11 cellular contexts compared by ENCODE assay signal in genomic region chr19:7391218-7391670, GRCh38. TPM values are rescaled to one million over a fixed set of nuclear protein-coding genes. Genes with fewer than 3 reads are reported as not detected.
A peak's percentile ranks its signal among the peaks of the same experiment; 100 is the strongest.
DNase-seq lines count a peak whose midpoint lies in the region; ATAC-seq, FAIRE-seq and TF ChIP-seq lines count a peak whose summit lies in the region.
"Had no signal": no experiment of that assay in that cellular context is flagged by ENCODE, and none has a peak within 500 bp of the region (broad histone marks: within the 10 kb centered on the region; RNA-seq: fewer than 3 reads in every experiment).

No MANE protein-coding gene starts in this region.

- H2AFZ ChIP-seq in HepG2 (ENCODE audit: low read length): no peak overlapping the region

- no peaks in the 10 kb centered on the region for H3K9me3 Mint-ChIP-seq in WTC11

- peak; percentile 77 for DNase-seq in HepG2 (ENCODE audit: low spot score)
- no peak for DNase-seq in right lobe of liver
- DNase-seq in WTC11 (ENCODE audit: low spot score): no peak
- peak; percentile 94 for DNase-seq in islet precursor cell
- peak; percentile 55 for DNase-seq in urothelium cell line (ENCODE audit: low spot score)
- DNase-seq in COLO829 (ENCODE audit: low spot score): no peak
- DNase-seq in ecto neural progenitor cell (ENCODE audit: low spot score): no peak
- DNase-seq: activated CD4-positive, alpha-beta T cell treated with anti-CD3 and anti-CD28 coated beads for 1 hour; heart right ventricle; NCI-H1105 treated with DMSO at 0.1 percent for 48 hours had no signal

- no peak overlapping the region for H3K9ac ChIP-seq in HepG2 (ENCODE audit: insufficient read depth, low read depth, low read length)

- H3K79me2 ChIP-seq in HepG2 (ENCODE audit: insufficient read depth, low read length): peaks cover 10% of the 10 kb centered on the region

- H4K20me1 ChIP-seq in HepG2 (ENCODE audit: insufficient read depth, low read length): no peaks in the 10 kb centered on the region

- peak overlapping the region; percentile 44; the same call in 1 of the 2 replicates for H3K27ac Mint-ChIP-seq in WTC11

- CTCF ChIA-PET in HepG2 (lab: Yijun Ruan, JAX; ENCODE audit: low intra/inter-chr PET ratio, low total read pairs): no interaction called here
- CTCF ChIA-PET in WTC11 (lab: Charles Lee): no interaction called here

- TF ChIP-seq EP300 in HepG2 (IDR thresholded peaks at IDR 0.05; ENCODE audit: low read depth in 2 of 2, low read length in 2 of 2) (peak in 1 of 2 experiments; percentile 33; a peak in 2 of 4 replicates), HepG2 (CRISPR knock-in tag; IDR thresholded peaks at IDR 0.05; ENCODE audit: borderline replicate concordance) (no peak)

- no TSS peak for BruUV-seq in HepG2 (replicated peaks; lab: Mats Ljungman, UMichigan)

- H3K4me3 Mint-ChIP-seq in WTC11: no peak overlapping the region

- FAIRE-seq in HepG2 (lab: Jason Lieb, UNC): peak; percentile 80
- no peak for FAIRE-seq in urothelium cell line (lab: Jason Lieb, UNC)

- no peak for TF ChIP-seq RAD21 in HepG2 (CRISPR knock-in tag; IDR thresholded peaks at IDR 0.05)

- H3K4me3 ChIP-seq in HepG2 (replicated peaks in 1 of 3; ENCODE audit: insufficient read depth in 1 of 3, low read depth in 2 of 3, low read length in 3 of 3) (no peak overlapping the region; a peak in 1 of 6 replicates), right lobe of liver (no peak overlapping the region)
- H3K4me3 ChIP-seq: heart right ventricle had no signal

- H3K4me1 Mint-ChIP-seq in WTC11: peaks cover 15% of the 10 kb centered on the region

- in situ Hi-C loops in HepG2 (cut with HindIII; ENCODE audit: extremely low pct_ligation_motif_present, low pct_unique_long_range_greater_than_20kb): no loop called here

- H3K27me3 ChIP-seq in HepG2 (ENCODE audit: control insufficient read depth in 1 of 2, insufficient read depth in 2 of 2, low read length in 2 of 2) (no peaks in the 10 kb centered on the region; a peak in 2 of 5 replicates), right lobe of liver (no peaks in the 10 kb centered on the region)
- H3K27me3 ChIP-seq: heart right ventricle had no signal

- H3K27me3 Mint-ChIP-seq in WTC11 (ENCODE audit: low read depth): peaks cover 2% of the 10 kb centered on the region; the same call in 1 of the 2 replicates

- H3K36me3 ChIP-seq in HepG2 (replicated peaks in 1 of 2; ENCODE audit: control insufficient read depth in 1 of 2, insufficient read depth in 2 of 2, low read length in 2 of 2): no peaks in the 10 kb centered on the region
- H3K36me3 ChIP-seq in right lobe of liver: no peaks in the 10 kb centered on the region

- TF ChIP-seq CTCF in HepG2 (CRISPR knock-in tag; IDR thresholded peaks at IDR 0.05) (no peak), right lobe of liver (IDR thresholded peaks at IDR 0.05) (no peak), WTC11 (IDR thresholded peaks at IDR 0.05) (no peak)

- H3K27ac ChIP-seq in HepG2 (ENCODE audit: extremely low read length, insufficient read depth, low read length) (no peak overlapping the region), right lobe of liver (no peak overlapping the region)

- peak overlapping the region; percentile 69 for H3K4me2 ChIP-seq in HepG2 (ENCODE audit: low read depth, low read length)

- H3K36me3 Mint-ChIP-seq in WTC11: no peaks in the 10 kb centered on the region

- ATAC-seq in HepG2: no peak; the same call in 1 of the 3 replicates
- ATAC-seq in right lobe of liver: no peak
- ATAC-seq in WTC11: no peak
- ATAC-seq in GM21360 (IDR thresholded peaks at IDR 0.05; ENCODE audit: unreplicated experiment): no peak
- ATAC-seq: heart right ventricle had no signal

- intact Hi-C loops in HepG2 (cut with micrococcal nuclease; ENCODE audit: unreplicated experiment) (loop anchor here (10.0 kb wide), 1 partner anchor 104 kb away; a partner anchor contains a TSS), right lobe of liver (cut with DNase I) (no loop called here)

- POLR2A ChIA-PET in HepG2 (lab: Yijun Ruan, JAX) (no interaction called here), WTC11 (lab: Charles Lee) (no interaction called here)

- TF ChIP-seq POLR2A in HepG2 (IDR thresholded peaks at IDR 0.05; ENCODE audit: insufficient read depth in 1 of 2, low read depth in 2 of 2, low read length in 2 of 2) (no peak), right lobe of liver (IDR thresholded peaks at IDR 0.05) (no peak)

- H3K4me1 ChIP-seq in HepG2 (ENCODE audit: insufficient read depth, low read length): peaks cover 34% of the 10 kb centered on the region
- H3K4me1 ChIP-seq in right lobe of liver: peaks cover 0 to 21% (median 3%) of the 10 kb centered on the region in 4 donors

- H3K9me3 ChIP-seq in HepG2 (ENCODE audit: low read length): no peaks in the 10 kb centered on the region
- no peaks in the 10 kb centered on the region for H3K9me3 ChIP-seq in right lobe of liver
- H3K9me3 ChIP-seq: heart right ventricle had no signal

- 3% methylated on average over 14 of the region's 14 CpGs for WGBS in HepG2 (ENCODE audit: low lambda C conversion rate)
- 79% methylated on average over 9 of the region's 14 CpGs for WGBS in right lobe of liver (ENCODE audit: insufficient coverage, low coverage, low lambda C conversion rate, missing lambda C conversion rate)

TF ChIP-seq in HepG2, 621 proteins besides CTCF, POLR2A, EP300 and RAD21 (continues in another document):
- TF ChIP-seq SAFB2 (CRISPR knock-in tag; IDR thresholded peaks at IDR 0.05; ENCODE audit: borderline replicate concordance, low read depth) (no peak), HMGA1 (CRISPR knock-in tag; conservative IDR thresholded peaks at IDR 0.05) (no peak), MATR3 (CRISPR knock-in tag; IDR thresholded peaks at IDR 0.05) (no peak), HDAC6 (IDR thresholded peaks at IDR 0.05; ENCODE audit: low read depth, low read length) (no peak), EED (CRISPR knock-in tag; IDR thresholded peaks at IDR 0.05) (no peak), ZBTB7A (CRISPR knock-in tag; IDR thresholded peaks at IDR 0.05) (peak; percentile 31; the same call in 1 of the 2 replicates), REL (CRISPR knock-in tag; conservative IDR thresholded peaks at IDR 0.05) (no peak), THRA (CRISPR knock-in tag; IDR thresholded peaks at IDR 0.05; ENCODE audit: borderline replicate concordance) (no peak)

TF ChIP-seq in WTC11, 78 proteins besides CTCF, POLR2A, EP300 and RAD21 (continues in another document):
- TF ChIP-seq ZNF532 (CRISPR knock-in tag; IDR thresholded peaks at IDR 0.05; ENCODE audit: borderline replicate concordance): no peak
- no peak for TF ChIP-seq NFE2L1 (CRISPR knock-in tag; IDR thresholded peaks at IDR 0.05)
- no peak for TF ChIP-seq FOXP1 (CRISPR knock-in tag; IDR thresholded peaks at IDR 0.05; ENCODE audit: borderline replicate concordance)

RNA-seq across cellular contexts. Expression of gene ARHGEF18, which starts 42.5 kb away (rescaled TPM):
- 14.5 and 17.5 TPM in 2 replicates for total RNA-seq in HepG2 (2016; rRNA removed; fragmentation: Illumina TruSeq; extraction: Trizol)
- 1.7 and 1.8 TPM in 2 replicates for total RNA-seq in HepG2 (2016; cell fraction: cytosol; rRNA removed; fragmentation: Illumina TruSeq; extraction: Trizol; ENCODE audit: low read depth)
- 13.1 and 19.3 TPM in 2 replicates for total RNA-seq in HepG2 (2016; cell fraction: insoluble cytoplasmic fraction; rRNA removed; fragmentation: Illumina TruSeq; extraction: Trizol)
- 4.9 and 5.2 TPM in 2 replicates for total RNA-seq in HepG2 (2016; cell fraction: membrane; rRNA removed; fragmentation: Illumina TruSeq; extraction: Trizol)
- total RNA-seq in HepG2 (2016; cell fraction: nucleus; rRNA removed; fragmentation: Illumina TruSeq; extraction: Trizol): 11.5 and 13.9 TPM in 2 replicates
- polyA plus RNA-seq in HepG2 (2011; rRNA removed): 4.2 and 7.2 TPM in 2 replicates
- polyA plus RNA-seq in HepG2 (2011; cell fraction: cytosol; rRNA removed): 5.5 and 6.5 TPM in 2 replicates
- polyA plus RNA-seq in HepG2 (2011; cell fraction: nucleus; rRNA removed): 13.2 and 16.3 TPM in 2 replicates
- 10.7 and 11.4 TPM in 2 replicates for polyA plus RNA-seq in HepG2 (2012)
- 0.86 and 0.89 TPM in 2 replicates for polyA plus RNA-seq in HepG2 (2016; cell fraction: cytosol; fragmentation: Illumina TruSeq; extraction: Trizol; ENCODE audit: low read depth)
- 8.2 and 11.6 TPM in 2 replicates for polyA plus RNA-seq in HepG2 (2016; cell fraction: insoluble cytoplasmic fraction; fragmentation: Illumina TruSeq; extraction: Trizol; ENCODE audit: low read depth)
- polyA plus RNA-seq in HepG2 (2016; cell fraction: membrane; fragmentation: Illumina TruSeq; extraction: Trizol; ENCODE audit: low read depth): 2.0 and 2.3 TPM in 2 replicates
- polyA plus RNA-seq in HepG2 (2016; cell fraction: nucleus; fragmentation: Illumina TruSeq; extraction: Trizol; ENCODE audit: insufficient read depth, low read depth): 13.8 and 16.4 TPM in 2 replicates
- 7.5 and 13.6 TPM in 2 replicates for polyA minus RNA-seq in HepG2 (2011; rRNA and poly(A)+ RNA removed; ENCODE audit: low replicate concordance)
- polyA minus RNA-seq in HepG2 (2011; cell fraction: cytosol; rRNA and poly(A)+ RNA removed): 6.7 and 11.8 TPM in 2 replicates
- polyA minus RNA-seq in HepG2 (2011; cell fraction: nucleus; rRNA and poly(A)+ RNA removed): 10.2 and 11.5 TPM in 2 replicates
- 10 to 100 TPM; 15.1 to 19.2 (median 17.7) TPM for total RNA-seq in right lobe of liver
- total RNA-seq in WTC11 (2021): 46.1 to 56.1 TPM (median 48.3 TPM) in 3 replicates

Comparison
In these comparisons a context has a peak if more than half of its experiments do, and no peak if none do; other contexts are left out.
1. DNase-seq: peak in HepG2 (single experiment), islet precursor cell (single experiment) and urothelium cell line (single experiment); none in right lobe of liver (0 of 3), WTC11 (single experiment), COLO829 (single experiment) and ecto neural progenitor cell (single experiment).
2. Of the 50 proteins assayed by ChIP-seq in both HepG2 and WTC11: peak only in HepG2: ATF3, CREB1, ESRRA, JUN and NR2C2; only in WTC11: none; in both: none; in neither: 44; mixed calls (peak in some experiments, not most) for 1.